In the genomic region with DNA sequence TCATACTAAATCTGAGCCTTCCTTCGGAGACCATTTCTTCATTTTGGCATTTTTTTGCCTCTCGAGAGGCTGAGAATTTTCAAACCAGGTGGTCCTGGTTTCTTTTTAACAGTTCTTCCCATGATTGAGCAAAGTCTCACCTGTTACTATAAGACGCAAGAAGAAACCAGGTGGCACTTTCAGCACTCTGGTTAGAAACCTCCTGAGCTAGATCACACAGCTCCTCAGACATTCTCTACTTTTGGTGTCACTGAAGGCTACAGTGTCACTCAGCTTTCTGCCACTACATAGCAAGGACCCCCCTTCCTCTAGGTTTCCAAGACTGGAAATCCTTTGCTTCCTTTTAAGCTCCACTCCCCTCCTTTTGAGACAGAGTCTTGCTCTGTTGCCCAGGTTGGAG, we compare ENCODE assay signal across 28 cellular contexts. TPM values are rescaled to one million over a fixed set of nuclear protein-coding genes. Genes with fewer than 3 reads are reported as not detected.
A peak's percentile ranks its signal among the peaks of the same experiment; 100 is the strongest.
DNase-seq lines count a peak whose midpoint lies in the region; ATAC-seq and TF ChIP-seq lines count a peak whose summit lies in the region.
"Had no signal": no experiment of that assay in that cellular context is flagged by ENCODE, and none has a peak within 500 bp of the region (broad histone marks: within the 10 kb centered on the region; RNA-seq: fewer than 3 reads in every experiment).

No MANE protein-coding gene starts in this region.

- no peak overlapping the region for H3K4me3 Mint-ChIP-seq in natural killer cell
- H3K4me3 Mint-ChIP-seq in natural killer cell treated with Interleukin-12 subunit alpha and Interleukin-12 subunit beta and Interleukin-15 and Interleukin-18, amount 100 ng/mL, for 72 hours, result no peak overlapping the region
- H3K4me3 Mint-ChIP-seq in dendritic cell treated with granulocyte-macrophage colony-stimulating factor and Interleukin-4, amounts not matched to agents 40 ng/mL and 50 ng/mL, for 4 days, result peak overlapping the region; percentile 9
- H3K4me3 Mint-ChIP-seq: activated T-cell treated with anti-CD3 and anti-CD28 coated beads, Interleukin-2, amount 50 U/mL, for 24 hours; WTC11 had no signal

- H3K36me3 ChIP-seq in gastrocnemius medialis, result peaks cover 0 to under 1% of the 10 kb centered on the region in 2 donors

- H3K27me3 ChIP-seq in gastrocnemius medialis, result no peaks in the 10 kb centered on the region

- in situ Hi-C loops in gastrocnemius medialis (cut with MboI; ENCODE audit: low sequenced_read_pairs in 4 of 4), result loop anchor here in 3 of 4 donors (25.0 kb wide), 1 partner anchor 925 kb away; the partner anchor contains the start of gene BCLAF1 (in 3 of the 3)

- TF ChIP-seq CTCF in natural killer cell (IDR thresholded peaks at IDR 0.05) (no peak), gastrocnemius medialis (IDR thresholded peaks at IDR 0.05 in 4 of 5, conservative IDR thresholded peaks at IDR 0.05 in 1 of 5) (no peak), foreskin fibroblast (IDR thresholded peaks at IDR 0.05; ENCODE audit: low read depth, low read length) (no peak)

- H3K9me3 ChIP-seq in gastrocnemius medialis, result no peaks in the 10 kb centered on the region
- H3K9me3 ChIP-seq: thoracic aorta had no signal

- H3K27ac ChIP-seq in gastrocnemius medialis, result peak overlapping the region; percentile 37 to 98 (median 82)
- H3K27ac ChIP-seq: SK-N-MC had no signal

- peaks cover 77 to 84% of the 10 kb centered on the region in 2 donors for H3K4me1 Mint-ChIP-seq in natural killer cell
- H3K4me1 Mint-ChIP-seq in natural killer cell treated with Interleukin-12 subunit alpha and Interleukin-12 subunit beta and Interleukin-15 and Interleukin-18, amount 100 ng/mL, for 72 hours (ENCODE audit: low read depth in 2 of 2), result peaks cover 55 to 70% of the 10 kb centered on the region in 2 donors
- peaks cover 80% of the 10 kb centered on the region for H3K4me1 Mint-ChIP-seq in dendritic cell treated with granulocyte-macrophage colony-stimulating factor and Interleukin-4, amounts not matched to agents 40 ng/mL and 50 ng/mL, for 4 days (ENCODE audit: low read depth)

- intact Hi-C loops in natural killer cell (cut with micrococcal nuclease) (no loop called here), gastrocnemius medialis (cut with DNase I; ENCODE audit: low total_unique reads) (loop anchor here (2.0 to 10.0 kb wide), 4 partner anchors 63 to 653 kb away; partner anchors contain the start of genes PEX7 and TNFAIP3)
- intact Hi-C loops in dendritic cell treated with granulocyte-macrophage colony-stimulating factor and Interleukin-4, amounts not matched to agents 40 ng/mL and 50 ng/mL, for 4 days (cut with micrococcal nuclease), result loop anchor here (5.0 kb wide), 1 partner anchor 35 kb away; no protein-coding TSS in a partner anchor

- H3K36me3 Mint-ChIP-seq in natural killer cell, result peaks cover under 1% of the 10 kb centered on the region
- H3K36me3 Mint-ChIP-seq in natural killer cell treated with Interleukin-12 subunit alpha and Interleukin-12 subunit beta and Interleukin-15 and Interleukin-18, amount 100 ng/mL, for 72 hours, result peaks cover 20% of the 10 kb centered on the region
- peaks cover 92% of the 10 kb centered on the region for H3K36me3 Mint-ChIP-seq in dendritic cell treated with granulocyte-macrophage colony-stimulating factor and Interleukin-4, amounts not matched to agents 40 ng/mL and 50 ng/mL, for 4 days (ENCODE audit: low read depth)

- no peak overlapping the region for H3K4me3 ChIP-seq in gastrocnemius medialis
- no peak overlapping the region for H3K4me3 ChIP-seq in foreskin fibroblast (ENCODE audit: low read depth in 1 of 2, low read length in 2 of 2)
- H3K4me3 ChIP-seq: SK-N-MC, thoracic aorta had no signal

- H3K27ac Mint-ChIP-seq in natural killer cell, result peak overlapping the region; percentile 25 to 37
- no peak overlapping the region for H3K27ac Mint-ChIP-seq in natural killer cell treated with Interleukin-12 subunit alpha and Interleukin-12 subunit beta and Interleukin-15 and Interleukin-18, amount 100 ng/mL, for 72 hours
- no peak overlapping the region for H3K27ac Mint-ChIP-seq in dendritic cell treated with granulocyte-macrophage colony-stimulating factor and Interleukin-4, amounts not matched to agents 40 ng/mL and 50 ng/mL, for 4 days
- H3K27ac Mint-ChIP-seq: activated T-cell treated with anti-CD3 and anti-CD28 coated beads, Interleukin-2, amount 50 U/mL, for 24 hours; WTC11 had no signal

- H3K4me1 ChIP-seq in gastrocnemius medialis, result peaks cover 78 to 79% of the 10 kb centered on the region in 2 donors

- TF ChIP-seq POLR2A in gastrocnemius medialis (IDR thresholded peaks at IDR 0.05), result no peak

- DNase-seq in natural killer cell (no peak), gastrocnemius medialis (no peak), HT-29 (ENCODE audit: low spot score) (no peak), foreskin fibroblast (no peak), DMS114 treated with DMSO at 0.1 percent for 48 hours (lab: John Stamatoyannopoulos, UW; ENCODE audit: unreplicated experiment) (no peak)
- no peak for DNase-seq in natural killer cell treated with Interleukin-12 subunit alpha and Interleukin-12 subunit beta and Interleukin-15 and Interleukin-18, amount 100 ng/mL, for 72 hours (ENCODE audit: low spot score)
- DNase-seq: activated T-cell treated with anti-CD3 and anti-CD28 coated beads, Interleukin-2, amount 50 U/mL, for 24 hours; caudate nucleus; DMS153; immature natural killer cell; Kasumi-1; left colon; NCI-H1417 treated with DMSO at 0.1 percent for 48 hours; NCI-H2081; NCI-H2227 treated with DMSO at 0.1 percent for 48 hours; NCI-H526 treated with DMSO at 0.1 percent for 48 hours; PC-3; stimulated activated naive CD4-positive, alpha-beta T cell treated with Interleukin-2 at 50 U/mL for 16 hours; T-helper 1 cell had no signal

- no peaks in the 10 kb centered on the region for H3K9me3 Mint-ChIP-seq in natural killer cell
- H3K9me3 Mint-ChIP-seq in natural killer cell treated with Interleukin-12 subunit alpha and Interleukin-12 subunit beta and Interleukin-15 and Interleukin-18, amount 100 ng/mL, for 72 hours, result no peaks in the 10 kb centered on the region
- peaks cover 30% of the 10 kb centered on the region for H3K9me3 Mint-ChIP-seq in dendritic cell treated with granulocyte-macrophage colony-stimulating factor and Interleukin-4, amounts not matched to agents 40 ng/mL and 50 ng/mL, for 4 days
- H3K9me3 Mint-ChIP-seq: immature natural killer cell had no signal

- peak in 1 of 3 donors; percentile 19 for ATAC-seq in natural killer cell
- ATAC-seq in natural killer cell treated with Interleukin-12 subunit alpha and Interleukin-12 subunit beta and Interleukin-15 and Interleukin-18, amount 100 ng/mL, for 72 hours, result no peak
- ATAC-seq in gastrocnemius medialis, result no peak
- ATAC-seq: HCT116, left colon, PC-3, WTC11 had no signal

- no peaks in the 10 kb centered on the region for H3K27me3 Mint-ChIP-seq in natural killer cell (ENCODE audit: low read depth in 2 of 2)
- H3K27me3 Mint-ChIP-seq in natural killer cell treated with Interleukin-12 subunit alpha and Interleukin-12 subunit beta and Interleukin-15 and Interleukin-18, amount 100 ng/mL, for 72 hours, result no peaks in the 10 kb centered on the region
- no peaks in the 10 kb centered on the region for H3K27me3 Mint-ChIP-seq in dendritic cell treated with granulocyte-macrophage colony-stimulating factor and Interleukin-4, amounts not matched to agents 40 ng/mL and 50 ng/mL, for 4 days
- H3K27me3 Mint-ChIP-seq: activated T-cell treated with anti-CD3 and anti-CD28 coated beads, Interleukin-2, amount 50 U/mL, for 24 hours had no signal

RNA-seq across cellular contexts. Expression of gene IFNGR1, which starts 7.3 kb away (rescaled TPM):
- 100 to 1,000 TPM in 2 of 3 donors, 10 to 100 TPM in 1; 77.5 to 128 (median 100) TPM for total RNA-seq in natural killer cell
- total RNA-seq in natural killer cell treated with Interleukin-12 subunit alpha and Interleukin-12 subunit beta and Interleukin-15 and Interleukin-18, amount 100 ng/mL, for 72 hours, result 10 to 100 TPM; 19.8 to 31.9 TPM
- 10 to 100 TPM; 54.7 to 97.4 (median 61.1) TPM for total RNA-seq in gastrocnemius medialis
- total RNA-seq in HT-29 (2014; rRNA removed; shearing (Covaris generic)), result 33.4 and 34.9 TPM in 2 replicates

RNA-seq across cellular contexts. Expression of gene IL22RA2, which starts 38.5 kb away (rescaled TPM):
- not detected for total RNA-seq in natural killer cell
- total RNA-seq in natural killer cell treated with Interleukin-12 subunit alpha and Interleukin-12 subunit beta and Interleukin-15 and Interleukin-18, amount 100 ng/mL, for 72 hours, result not detected
- total RNA-seq in gastrocnemius medialis, result not detected
- total RNA-seq in HT-29 (2014; rRNA removed; shearing (Covaris generic)), result not detected in 2 replicates
- total RNA-seq: dermis microvascular lymphatic vessel endothelial cell, endothelial cell of umbilical vein, left colon, omental fat pad, PC-3, skeletal muscle tissue, thoracic aorta, WTC11 had no signal

Comparison
In these comparisons a context has a peak if more than half of its experiments do, and no peak if none do; other contexts are left out.
1. H3K27ac Mint-ChIP-seq: peak in natural killer cell (2 of 2); none in natural killer cell treated with Interleukin-12 subunit alpha and Interleukin-12 subunit beta and Interleukin-15 and Interleukin-18, amount 100 ng/mL, for 72 hours (0 of 2) and dendritic cell treated with granulocyte-macrophage colony-stimulating factor and Interleukin-4, amounts not matched to agents 40 ng/mL and 50 ng/mL, for 4 days (single experiment).